In the genomic region with DNA sequence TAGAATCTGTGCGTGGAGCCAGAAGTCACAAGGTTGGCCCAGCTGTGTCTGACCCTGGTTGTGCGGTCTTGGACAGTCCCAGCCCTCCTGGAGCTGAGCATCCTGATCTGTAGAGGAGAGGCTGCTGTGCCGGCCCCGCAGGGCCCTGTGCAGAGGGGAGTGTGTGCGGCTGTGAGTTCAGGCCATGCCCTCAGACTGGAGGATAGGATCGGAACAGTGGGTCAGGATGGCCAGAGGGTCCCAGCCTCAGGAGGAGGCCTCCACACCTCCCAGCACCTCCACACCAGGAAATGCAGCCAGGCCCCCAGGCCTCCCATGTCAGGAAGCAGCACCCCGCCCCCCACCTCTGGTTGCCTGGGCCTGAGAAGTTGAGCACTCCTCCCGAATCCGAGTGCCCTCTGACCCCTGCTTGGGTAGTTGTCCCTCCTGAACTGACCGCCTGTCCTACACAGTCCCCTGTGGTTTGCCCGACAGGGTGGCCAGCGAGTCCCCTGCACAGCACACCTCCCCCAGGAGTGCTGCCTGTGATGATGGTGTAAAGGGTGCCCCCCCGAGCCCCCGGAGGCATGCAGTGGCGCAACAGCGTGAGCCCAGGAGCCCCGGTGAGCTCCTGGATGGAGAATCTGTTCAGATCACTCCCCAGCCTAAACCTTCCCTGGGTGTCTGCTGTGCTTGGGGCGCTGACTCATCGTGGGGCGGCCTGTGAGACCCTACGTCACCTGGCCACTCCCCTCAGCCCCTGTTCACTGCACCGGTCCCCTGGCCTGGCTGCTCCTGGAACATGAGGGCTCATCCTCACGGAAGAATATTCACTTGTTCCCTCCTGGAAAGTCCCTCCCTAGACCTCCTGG, we compare ENCODE assay signal across 8 cellular contexts.
DNase-seq lines count a peak whose midpoint lies in the region; ATAC-seq and TF ChIP-seq lines count a peak whose summit lies in the region.

No MANE protein-coding gene starts in this region.

- BruUV-seq in A673 (replicated peaks; lab: Mats Ljungman, UMichigan), result no TSS peak

- H3K4me3 ChIP-seq in A673 (ENCODE audit: low read depth, low read length, poor library complexity, severe bottlenecking), result no peak overlapping the region
- H3K4me3 ChIP-seq in ascending aorta, result no peak overlapping the region
- H3K4me3 ChIP-seq in subcutaneous abdominal adipose tissue (ENCODE audit: low read depth in 1 of 5, low read length in 5 of 5), result peak overlapping the region in 1 of 5 donors; percentile 41

- CTCF ChIA-PET in A673 (lab: Charles Lee), result no interaction called here

- peak; percentile 70 for DNase-seq in A673 (ENCODE audit: low spot score)
- DNase-seq in ascending aorta (ENCODE audit: low spot score in 2 of 2), result no peak
- peak; percentile 92 for DNase-seq in iris pigment epithelial cell (ENCODE audit: low read depth)
- no peak for DNase-seq in 8988T

- no peaks in the 10 kb centered on the region for H3K27me3 ChIP-seq in A673 (replicated peaks; ENCODE audit: insufficient read depth, low read depth, low read length, poor library complexity)
- H3K27me3 ChIP-seq in ascending aorta, result no peaks in the 10 kb centered on the region
- no peaks in the 10 kb centered on the region for H3K27me3 ChIP-seq in subcutaneous abdominal adipose tissue (ENCODE audit: control insufficient read depth in 5 of 5, insufficient read depth in 4 of 5, low read length in 5 of 5)

- H3K9me3 ChIP-seq in A673 (ENCODE audit: low read depth, low read length, poor library complexity, severe bottlenecking) (no peaks in the 10 kb centered on the region), KOPT-K1 (ENCODE audit: insufficient read depth, low read length, poor library complexity, severe bottlenecking) (no peaks in the 10 kb centered on the region), ascending aorta (no peaks in the 10 kb centered on the region), subcutaneous abdominal adipose tissue (ENCODE audit: control insufficient read depth in 5 of 5, low read length in 5 of 5) (no peaks in the 10 kb centered on the region)

- ATAC-seq in HG02840 (IDR thresholded peaks at IDR 0.05; ENCODE audit: low FRiP score, unreplicated experiment), result no peak
- ATAC-seq in GM19035 (IDR thresholded peaks at IDR 0.05; ENCODE audit: unreplicated experiment), result no peak

- intact Hi-C loops in A673 (cut with micrococcal nuclease; ENCODE audit: unreplicated experiment) (no loop called here), ascending aorta (cut with DNase I) (loop anchor here (2.0 to 10.0 kb wide), 3 partner anchors 53 to 309 kb away; no protein-coding TSS in a partner anchor)

- no peak for TF ChIP-seq CTCF in A673 (conservative IDR thresholded peaks at IDR 0.05; ENCODE audit: low read depth, low read length)
- TF ChIP-seq CTCF in ascending aorta (IDR thresholded peaks at IDR 0.05), result no peak

- POLR2A ChIA-PET in A673 (lab: Charles Lee; ENCODE audit: low non-redundant PET), result no interaction called here

- peak overlapping the region in 2 of 5 donors; percentile 37 to 38 for H3K9ac ChIP-seq in subcutaneous abdominal adipose tissue (ENCODE audit: low read length in 5 of 5)

- H3K4me1 ChIP-seq in A673 (ENCODE audit: insufficient read depth, low read length, poor library complexity, severe bottlenecking), result peaks cover 71% of the 10 kb centered on the region
- peaks cover 44 to 68% of the 10 kb centered on the region in 2 donors for H3K4me1 ChIP-seq in ascending aorta
- peaks cover 42 to 98% (median 90%) of the 10 kb centered on the region in 5 donors for H3K4me1 ChIP-seq in subcutaneous abdominal adipose tissue (ENCODE audit: control insufficient read depth in 5 of 5, insufficient read depth in 5 of 5, low read length in 5 of 5)

- H3K27ac ChIP-seq in A673 (ENCODE audit: low read depth, low read length, poor library complexity, severe bottlenecking) (peak overlapping the region; percentile 40), KOPT-K1 (ENCODE audit: low read depth, low read length, poor library complexity, severe bottlenecking) (peak overlapping the region; percentile 47), ascending aorta (peak overlapping the region; percentile 90 to 93), subcutaneous abdominal adipose tissue (ENCODE audit: low read depth, low read length) (peak overlapping the region; percentile 82)

- no peaks in the 10 kb centered on the region for H3K36me3 ChIP-seq in A673 (ENCODE audit: insufficient read depth, low read length, poor library complexity, severe bottlenecking)
- no peaks in the 10 kb centered on the region for H3K36me3 ChIP-seq in KOPT-K1 (ENCODE audit: insufficient read depth, low read length)
- no peaks in the 10 kb centered on the region for H3K36me3 ChIP-seq in ascending aorta
- H3K36me3 ChIP-seq in subcutaneous abdominal adipose tissue (ENCODE audit: control insufficient read depth in 5 of 5, insufficient read depth in 5 of 5, low read length in 5 of 5), result no peaks in the 10 kb centered on the region

Comparison
In these comparisons a context has a peak if more than half of its experiments do, and no peak if none do; other contexts are left out.
1. DNase-seq: peak in A673 (single experiment) and iris pigment epithelial cell (single experiment); none in ascending aorta (0 of 2) and 8988T (single experiment).
2. H3K27ac ChIP-seq: peak in every context shown above with its lines; median percentile 92 in ascending aorta; 82 in subcutaneous abdominal adipose tissue; 47 in KOPT-K1; 40 in A673.